ENCODE assay signal across 20 cellular contexts in the genomic region with DNA sequence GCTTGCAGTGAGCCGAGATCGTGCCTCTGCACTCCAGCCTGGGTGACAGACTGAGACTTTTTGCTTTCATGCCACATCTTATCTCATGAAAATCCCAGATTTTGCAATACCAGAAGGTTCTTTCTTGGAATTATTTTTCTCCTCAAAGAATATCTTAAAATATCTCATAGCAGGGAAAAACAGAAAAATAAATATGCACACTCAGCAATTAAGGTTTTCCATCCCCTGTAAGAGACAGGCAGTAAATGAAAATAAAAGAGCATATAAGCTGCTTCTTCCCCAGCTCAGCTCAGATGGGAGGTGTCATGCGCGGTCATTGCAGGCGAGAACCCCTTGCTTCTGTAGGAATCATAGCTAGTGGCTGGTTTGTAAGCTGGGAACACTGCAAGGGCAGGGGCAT.
A peak's percentile ranks its signal among the peaks of the same experiment; 100 is the strongest.
DNase-seq lines count a peak whose midpoint lies in the region; ATAC-seq, FAIRE-seq and TF ChIP-seq lines count a peak whose summit lies in the region.
"Had no signal": no experiment of that assay in that cellular context is flagged by ENCODE, and none has a peak within 500 bp of the region (broad histone marks: within the 10 kb centered on the region; RNA-seq: fewer than 3 reads in every experiment).

No MANE protein-coding gene starts in this region.

- H3K9me3 ChIP-seq in A549: no peaks in the 10 kb centered on the region
- no peaks in the 10 kb centered on the region for H3K9me3 ChIP-seq in IMR-90 (ENCODE audit: control insufficient read depth, insufficient read depth, low read length)
- peaks cover 4% of the 10 kb centered on the region; the same call in 1 of the 2 replicates for H3K9me3 ChIP-seq in Panc1 (ENCODE audit: control insufficient read depth, insufficient read depth, low read depth, low read length)
- H3K9me3 ChIP-seq: HAP-1 had no signal

- H2BK15ac ChIP-seq in IMR-90 (ENCODE audit: low read depth, low read length): no peak overlapping the region

- H3K27me3 ChIP-seq in IMR-90 (ENCODE audit: control insufficient read depth, insufficient read depth, low read length) (no peaks in the 10 kb centered on the region; the same call in none of the 2 replicates), Panc1 (ENCODE audit: control insufficient read depth, insufficient read depth, low read length) (no peaks in the 10 kb centered on the region)

- H3K9ac ChIP-seq in IMR-90 (ENCODE audit: low read depth, low read length): no peak overlapping the region

- H4K8ac ChIP-seq in IMR-90 (ENCODE audit: low read depth in 2 of 2, low read length in 2 of 2): no peak overlapping the region

- no peak for TF ChIP-seq EP300 in A549 (IDR thresholded peaks at IDR 0.05)

- no peak for TF ChIP-seq CTCF in A549 (IDR thresholded peaks at IDR 0.05)
- no peak for TF ChIP-seq CTCF in IMR-90 (conservative IDR thresholded peaks at IDR 0.05; ENCODE audit: low read depth, low read length)
- no peak for TF ChIP-seq CTCF in Panc1 (IDR thresholded peaks at IDR 0.05)
- TF ChIP-seq CTCF in fibroblast of the aortic adventitia (IDR thresholded peaks at IDR 0.05; ENCODE audit: insufficient read depth, low read length): no peak

- H3K36me3 Mint-ChIP-seq in activated naive CD8-positive, alpha-beta T cell treated with anti-CD3 and anti-CD28 coated beads, Interleukin-2, amount 50 U/mL, for 24 hours (ENCODE audit: low read depth): peaks cover 1% of the 10 kb centered on the region
- H3K36me3 Mint-ChIP-seq: CD4-positive, alpha-beta memory T cell had no signal

- no peaks in the 10 kb centered on the region for H4K20me1 ChIP-seq in IMR-90 (ENCODE audit: insufficient read depth, low read length)

- H3K4me2 ChIP-seq in A549 (no peak overlapping the region), IMR-90 (ENCODE audit: low read depth, low read length) (no peak overlapping the region)
- H3K4me2 ChIP-seq: GM23338 had no signal

- H3K27ac ChIP-seq in A549 (peak overlapping the region in 1 of 2 experiments; percentile 65; a peak in 1 of 6 replicates), IMR-90 (ENCODE audit: insufficient read depth, low read length) (no peak overlapping the region), Panc1 (ENCODE audit: low read length) (peak overlapping the region; percentile 32; the same call in 1 of the 2 replicates)

- BruUV-seq in IMR-90 (replicated peaks; lab: Mats Ljungman, UMichigan) (no TSS peak), Panc1 (replicated peaks; lab: Mats Ljungman, UMichigan) (no TSS peak)

- H2BK20ac ChIP-seq in IMR-90 (ENCODE audit: low read depth, low read length): no peak overlapping the region

- CTCF ChIA-PET in A549 (lab: Yijun Ruan, JAX) (interaction anchor here (1.2 to 1.3 kb wide), 2 partner anchors 10 to 277 kb away, joined by 3 read pairs; no protein-coding TSS in a partner anchor), IMR-90 (lab: Yijun Ruan, JAX) (interaction anchor here (1.5 kb wide), 1 partner anchor 10 kb away, joined by 4 read pairs; no protein-coding TSS in a partner anchor), Panc1 (lab: Charles Lee) (interaction anchor here (0.6 kb wide), 1 partner anchor 198 kb away, joined by 4 read pairs; no protein-coding TSS in a partner anchor)

- H3K9me3 Mint-ChIP-seq in activated naive CD8-positive, alpha-beta T cell treated with anti-CD3 and anti-CD28 coated beads, Interleukin-2, amount 50 U/mL, for 24 hours: peaks cover 3% of the 10 kb centered on the region
- H3K9me3 Mint-ChIP-seq: GM23338, HFFc6 had no signal

- H3K18ac ChIP-seq in IMR-90 (ENCODE audit: low read depth, low read length): no peak overlapping the region

- H3K4me1 Mint-ChIP-seq in activated naive CD8-positive, alpha-beta T cell treated with anti-CD3 and anti-CD28 coated beads, Interleukin-2, amount 50 U/mL, for 24 hours: peaks cover 47% of the 10 kb centered on the region
- H3K4me1 Mint-ChIP-seq: GM23338 had no signal

- no peaks in the 10 kb centered on the region for H3K9me1 ChIP-seq in IMR-90 (ENCODE audit: insufficient read depth, low read length)

- TF ChIP-seq RAD21 in A549 (conservative IDR thresholded peaks at IDR 0.05 in 1 of 2, IDR thresholded peaks at IDR 0.05 in 1 of 2) (no peak), IMR-90 (IDR thresholded peaks at IDR 0.05; ENCODE audit: low read length) (no peak)

- H3K4me3 Mint-ChIP-seq in activated naive CD8-positive, alpha-beta T cell treated with anti-CD3 and anti-CD28 coated beads, Interleukin-2, amount 50 U/mL, for 24 hours: no peak overlapping the region
- H3K4me3 Mint-ChIP-seq: CD4-positive, alpha-beta memory T cell; GM23338; HFFc6 had no signal

- no peak for FAIRE-seq in A549 (lab: Jason Lieb, UNC)
- FAIRE-seq: G401.6, GM12892, H54 had no signal

- H3K36me3 ChIP-seq in IMR-90 (ENCODE audit: control insufficient read depth, insufficient read depth, low read length): no peaks in the 10 kb centered on the region
- H3K36me3 ChIP-seq in Panc1 (ENCODE audit: control insufficient read depth, insufficient read depth, low read length): no peaks in the 10 kb centered on the region
- H3K36me3 ChIP-seq: HAP-1 had no signal

- no peak overlapping the region for H2AK9ac ChIP-seq in IMR-90 (replicated peaks; ENCODE audit: low read depth, low read length, poor library complexity)

- TF ChIP-seq POLR2A in A549 (IDR thresholded peaks at IDR 0.05; ENCODE audit: low read length): no peak
- no peak for TF ChIP-seq POLR2A in IMR-90 (IDR thresholded peaks at IDR 0.05; ENCODE audit: low read depth, low read length)

- POLR2A ChIA-PET in A549 (lab: Yijun Ruan, JAX) (no interaction called here), IMR-90 (lab: Charles Lee; ENCODE audit: unreplicated experiment) (no interaction called here), Panc1 (lab: Charles Lee) (no interaction called here)

- H3K4me1 ChIP-seq in A549 (no peaks in the 10 kb centered on the region), IMR-90 (ENCODE audit: control insufficient read depth, insufficient read depth, low read length) (peaks cover 2% of the 10 kb centered on the region; the same call in 1 of the 2 replicates), Panc1 (ENCODE audit: control insufficient read depth, insufficient read depth, low read length) (no peaks in the 10 kb centered on the region; the same call in 1 of the 2 replicates)
- H3K4me1 ChIP-seq: HAP-1 had no signal

- no peaks in the 10 kb centered on the region for H3K27me3 Mint-ChIP-seq in activated naive CD8-positive, alpha-beta T cell treated with anti-CD3 and anti-CD28 coated beads, Interleukin-2, amount 50 U/mL, for 24 hours
- H3K27me3 Mint-ChIP-seq: CD4-positive, alpha-beta memory T cell had no signal

- no peak overlapping the region for H2AK5ac ChIP-seq in IMR-90 (ENCODE audit: low read depth, low read length)

- no peak overlapping the region for H4K5ac ChIP-seq in IMR-90 (ENCODE audit: low read depth, low read length)

- no peak overlapping the region for H3K27ac Mint-ChIP-seq in activated naive CD8-positive, alpha-beta T cell treated with anti-CD3 and anti-CD28 coated beads, Interleukin-2, amount 50 U/mL, for 24 hours
- H3K27ac Mint-ChIP-seq: GM23338, HFFc6 had no signal

- intact Hi-C loops in IMR-90 (cut with micrococcal nuclease): no loop called here
- intact Hi-C loops in Panc1 (cut with micrococcal nuclease; ENCODE audit: unreplicated experiment): no loop called here

- H3K23ac ChIP-seq in IMR-90 (ENCODE audit: low read depth, low read length): no peak overlapping the region

- ATAC-seq in A549 (no peak), IMR-90 (ENCODE audit: low read depth) (no peak), Panc1 (no peak), GM19035 (IDR thresholded peaks at IDR 0.05; ENCODE audit: unreplicated experiment) (no peak)
- no peak for ATAC-seq in activated naive CD8-positive, alpha-beta T cell treated with anti-CD3 and anti-CD28 coated beads, Interleukin-2, amount 50 U/mL, for 24 hours
- ATAC-seq: GM23338 had no signal

- 94% methylated on average over 5 of the region's 5 CpGs for WGBS in A549 (ENCODE audit: missing lambda C conversion rate)
- WGBS in IMR-90 (ENCODE audit: extremely low coverage in 2 of 2, insufficient read length in 1 of 2), 2 experiments: 83% methylated on average over 2 of the region's 5 CpGs; no CpG with 5 or more reads in 1 of the 2 experiments

- no peak overlapping the region for H3K14ac ChIP-seq in IMR-90 (replicated peaks; ENCODE audit: low read depth, low read length)

- no peak overlapping the region; the same call in 1 of the 2 replicates for H3K4ac ChIP-seq in IMR-90 (ENCODE audit: low read depth, low read length)

- no peaks in the 10 kb centered on the region for H3K79me1 ChIP-seq in IMR-90 (ENCODE audit: low read depth in 1 of 2, low read length in 2 of 2)

- DNase-seq in A549 (ENCODE audit: low read depth in 1 of 2, low spot score in 1 of 2): no peak
- DNase-seq in IMR-90: no peak
- no peak for DNase-seq in Panc1 (ENCODE audit: low read depth, low spot score)
- DNase-seq in fibroblast of the aortic adventitia (ENCODE audit: low read depth): peak; percentile 47
- no peak for DNase-seq in activated naive CD8-positive, alpha-beta T cell treated with anti-CD3 and anti-CD28 coated beads, Interleukin-2, amount 50 U/mL, for 24 hours
- DNase-seq in NCI-H146 treated with DMSO at 0.1 percent for 48 hours (lab: John Stamatoyannopoulos, UW; ENCODE audit: unreplicated experiment): no peak
- DNase-seq: 8988T; C1 segment of cervical spinal cord; Calu3; CD4-positive, alpha-beta memory T cell; COR-L47; DMS53; DMS79 treated with DMSO at 0.1 percent for 48 hours; HFFc6 had no signal

- no peak overlapping the region for H4K91ac ChIP-seq in IMR-90 (ENCODE audit: insufficient read depth, low read depth, low read length)

- no peak overlapping the region for H2BK5ac ChIP-seq in IMR-90 (ENCODE audit: low read depth, low read length, poor library complexity, severe bottlenecking)

- H3K4me3 ChIP-seq in A549: no peak overlapping the region
- H3K4me3 ChIP-seq in IMR-90 (ENCODE audit: insufficient read depth, low read depth, low read length): no peak overlapping the region
- H3K4me3 ChIP-seq in Panc1 (ENCODE audit: low read depth in 2 of 2, low read length in 2 of 2): no peak overlapping the region
- no peak overlapping the region for H3K4me3 ChIP-seq in fibroblast of the aortic adventitia (ENCODE audit: low read depth, low read length)
- H3K4me3 ChIP-seq: GM23338, HAP-1 had no signal

- no peak overlapping the region for H3K56ac ChIP-seq in IMR-90 (ENCODE audit: extremely low read depth, insufficient read depth, low read length)

- no peak overlapping the region for H2BK120ac ChIP-seq in IMR-90 (ENCODE audit: low read depth, low read length)

- in situ Hi-C loops in IMR-90 (cut with MboI; ENCODE audit: low sequenced_read_pairs) (loop anchor here (25.0 kb wide), 1 partner anchor 844 kb away; no protein-coding TSS in a partner anchor), Panc1 (cut with HindIII; ENCODE audit: low pct_unique_long_range_greater_than_20kb, low sequenced_read_pairs) (no loop called here)

- dilution Hi-C loops in IMR-90 (cut with HindIII; ENCODE audit: low sequenced_read_pairs, unreplicated experiment): no loop called here

- H2AFZ ChIP-seq in IMR-90 (replicated peaks; ENCODE audit: low read length, poor library complexity): no peak overlapping the region
- H2AFZ ChIP-seq: GM23338 had no signal

TF ChIP-seq in A549, 52 proteins besides CTCF, POLR2A, EP300 and RAD21:
- TF ChIP-seq MAFK (IDR thresholded peaks at IDR 0.05; ENCODE audit: partially characterized antibody) (peak; percentile 97), CEBPB (IDR thresholded peaks at IDR 0.05) (no peak)
TF ChIP-seq in A549: peak in this region for 1.

TF ChIP-seq in IMR-90, 13 proteins besides CTCF, POLR2A, EP300 and RAD21:
- TF ChIP-seq MAFK (IDR thresholded peaks at IDR 0.05; ENCODE audit: low read depth, low read length) (peak; percentile 98), CHD1 (IDR thresholded peaks at IDR 0.05; ENCODE audit: low read depth, low read length) (no peak)
TF ChIP-seq in IMR-90: peak in this region for 1.
